1 cellular context compared by ENCODE assay signal in the genomic region with DNA sequence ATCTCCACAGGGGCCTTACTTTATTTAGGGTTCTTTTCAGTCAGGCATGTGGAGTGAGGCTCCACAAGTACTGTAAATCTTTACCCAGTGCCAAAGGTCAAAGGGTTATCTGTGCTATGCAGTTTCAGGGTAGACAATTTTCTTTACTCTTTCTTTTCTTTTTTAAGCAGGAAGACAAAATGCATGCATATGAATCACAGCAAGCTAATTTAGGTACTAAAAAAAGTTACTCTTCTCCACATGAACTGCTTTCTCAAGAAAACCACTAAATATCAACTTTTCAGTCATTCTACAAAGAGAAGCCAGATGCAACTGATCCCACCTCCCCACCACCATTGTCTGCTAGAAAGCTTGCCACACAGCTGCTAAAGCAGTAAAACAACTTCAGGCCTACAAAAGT.
A peak's percentile ranks its signal among the peaks of the same experiment; 100 is the strongest.
TF ChIP-seq lines count a peak whose summit lies in the region.

No MANE protein-coding gene starts in this region.

TF ChIP-seq in H1, 55 proteins besides CTCF, POLR2A, EP300 and RAD21 (continued from another document):
- TF ChIP-seq, protein P1, sequence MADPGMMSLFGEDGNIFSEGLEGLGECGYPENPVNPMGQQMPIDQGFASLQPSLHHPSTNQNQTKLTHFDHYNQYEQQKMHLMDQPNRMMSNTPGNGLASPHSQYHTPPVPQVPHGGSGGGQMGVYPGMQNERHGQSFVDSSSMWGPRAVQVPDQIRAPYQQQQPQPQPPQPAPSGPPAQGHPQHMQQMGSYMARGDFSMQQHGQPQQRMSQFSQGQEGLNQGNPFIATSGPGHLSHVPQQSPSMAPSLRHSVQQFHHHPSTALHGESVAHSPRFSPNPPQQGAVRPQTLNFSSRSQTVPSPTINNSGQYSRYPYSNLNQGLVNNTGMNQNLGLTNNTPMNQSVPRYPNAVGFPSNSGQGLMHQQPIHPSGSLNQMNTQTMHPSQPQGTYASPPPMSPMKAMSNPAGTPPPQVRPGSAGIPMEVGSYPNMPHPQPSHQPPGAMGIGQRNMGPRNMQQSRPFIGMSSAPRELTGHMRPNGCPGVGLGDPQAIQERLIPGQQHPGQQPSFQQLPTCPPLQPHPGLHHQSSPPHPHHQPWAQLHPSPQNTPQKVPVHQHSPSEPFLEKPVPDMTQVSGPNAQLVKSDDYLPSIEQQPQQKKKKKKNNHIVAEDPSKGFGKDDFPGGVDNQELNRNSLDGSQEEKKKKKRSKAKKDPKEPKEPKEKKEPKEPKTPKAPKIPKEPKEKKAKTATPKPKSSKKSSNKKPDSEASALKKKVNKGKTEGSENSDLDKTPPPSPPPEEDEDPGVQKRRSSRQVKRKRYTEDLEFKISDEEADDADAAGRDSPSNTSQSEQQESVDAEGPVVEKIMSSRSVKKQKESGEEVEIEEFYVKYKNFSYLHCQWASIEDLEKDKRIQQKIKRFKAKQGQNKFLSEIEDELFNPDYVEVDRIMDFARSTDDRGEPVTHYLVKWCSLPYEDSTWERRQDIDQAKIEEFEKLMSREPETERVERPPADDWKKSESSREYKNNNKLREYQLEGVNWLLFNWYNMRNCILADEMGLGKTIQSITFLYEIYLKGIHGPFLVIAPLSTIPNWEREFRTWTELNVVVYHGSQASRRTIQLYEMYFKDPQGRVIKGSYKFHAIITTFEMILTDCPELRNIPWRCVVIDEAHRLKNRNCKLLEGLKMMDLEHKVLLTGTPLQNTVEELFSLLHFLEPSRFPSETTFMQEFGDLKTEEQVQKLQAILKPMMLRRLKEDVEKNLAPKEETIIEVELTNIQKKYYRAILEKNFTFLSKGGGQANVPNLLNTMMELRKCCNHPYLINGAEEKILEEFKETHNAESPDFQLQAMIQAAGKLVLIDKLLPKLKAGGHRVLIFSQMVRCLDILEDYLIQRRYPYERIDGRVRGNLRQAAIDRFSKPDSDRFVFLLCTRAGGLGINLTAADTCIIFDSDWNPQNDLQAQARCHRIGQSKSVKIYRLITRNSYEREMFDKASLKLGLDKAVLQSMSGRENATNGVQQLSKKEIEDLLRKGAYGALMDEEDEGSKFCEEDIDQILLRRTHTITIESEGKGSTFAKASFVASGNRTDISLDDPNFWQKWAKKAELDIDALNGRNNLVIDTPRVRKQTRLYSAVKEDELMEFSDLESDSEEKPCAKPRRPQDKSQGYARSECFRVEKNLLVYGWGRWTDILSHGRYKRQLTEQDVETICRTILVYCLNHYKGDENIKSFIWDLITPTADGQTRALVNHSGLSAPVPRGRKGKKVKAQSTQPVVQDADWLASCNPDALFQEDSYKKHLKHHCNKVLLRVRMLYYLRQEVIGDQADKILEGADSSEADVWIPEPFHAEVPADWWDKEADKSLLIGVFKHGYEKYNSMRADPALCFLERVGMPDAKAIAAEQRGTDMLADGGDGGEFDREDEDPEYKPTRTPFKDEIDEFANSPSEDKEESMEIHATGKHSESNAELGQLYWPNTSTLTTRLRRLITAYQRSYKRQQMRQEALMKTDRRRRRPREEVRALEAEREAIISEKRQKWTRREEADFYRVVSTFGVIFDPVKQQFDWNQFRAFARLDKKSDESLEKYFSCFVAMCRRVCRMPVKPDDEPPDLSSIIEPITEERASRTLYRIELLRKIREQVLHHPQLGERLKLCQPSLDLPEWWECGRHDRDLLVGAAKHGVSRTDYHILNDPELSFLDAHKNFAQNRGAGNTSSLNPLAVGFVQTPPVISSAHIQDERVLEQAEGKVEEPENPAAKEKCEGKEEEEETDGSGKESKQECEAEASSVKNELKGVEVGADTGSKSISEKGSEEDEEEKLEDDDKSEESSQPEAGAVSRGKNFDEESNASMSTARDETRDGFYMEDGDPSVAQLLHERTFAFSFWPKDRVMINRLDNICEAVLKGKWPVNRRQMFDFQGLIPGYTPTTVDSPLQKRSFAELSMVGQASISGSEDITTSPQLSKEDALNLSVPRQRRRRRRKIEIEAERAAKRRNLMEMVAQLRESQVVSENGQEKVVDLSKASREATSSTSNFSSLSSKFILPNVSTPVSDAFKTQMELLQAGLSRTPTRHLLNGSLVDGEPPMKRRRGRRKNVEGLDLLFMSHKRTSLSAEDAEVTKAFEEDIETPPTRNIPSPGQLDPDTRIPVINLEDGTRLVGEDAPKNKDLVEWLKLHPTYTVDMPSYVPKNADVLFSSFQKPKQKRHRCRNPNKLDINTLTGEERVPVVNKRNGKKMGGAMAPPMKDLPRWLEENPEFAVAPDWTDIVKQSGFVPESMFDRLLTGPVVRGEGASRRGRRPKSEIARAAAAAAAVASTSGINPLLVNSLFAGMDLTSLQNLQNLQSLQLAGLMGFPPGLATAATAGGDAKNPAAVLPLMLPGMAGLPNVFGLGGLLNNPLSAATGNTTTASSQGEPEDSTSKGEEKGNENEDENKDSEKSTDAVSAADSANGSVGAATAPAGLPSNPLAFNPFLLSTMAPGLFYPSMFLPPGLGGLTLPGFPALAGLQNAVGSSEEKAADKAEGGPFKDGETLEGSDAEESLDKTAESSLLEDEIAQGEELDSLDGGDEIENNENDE (IDR thresholded peaks at IDR 0.05; ENCODE audit: insufficient replicate concordance, low read length) = peak; percentile 74
